25 cellular contexts compared by ENCODE assay signal in the genomic region with DNA sequence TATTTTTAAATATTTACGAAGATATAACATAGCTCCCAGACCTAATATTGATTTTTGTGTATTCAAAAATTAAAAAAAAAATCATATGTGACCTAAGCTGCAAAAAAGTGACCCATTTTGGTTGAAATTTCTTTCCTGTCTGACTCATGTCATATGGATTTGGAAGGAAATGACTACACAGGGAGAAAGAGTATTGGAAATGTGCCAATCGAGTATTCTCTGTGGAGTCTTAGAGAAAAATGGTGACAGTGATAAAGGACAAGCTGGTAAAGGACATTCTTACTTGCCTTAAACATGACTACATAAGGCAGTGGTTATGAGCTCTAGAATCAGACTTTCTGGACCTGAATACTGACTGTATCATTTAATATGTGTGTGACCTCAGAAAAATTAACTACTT.
DNase-seq lines count a peak whose midpoint lies in the region; ATAC-seq, FAIRE-seq and TF ChIP-seq lines count a peak whose summit lies in the region.
"Had no signal": no experiment of that assay in that cellular context is flagged by ENCODE, and none has a peak within 500 bp of the region (broad histone marks: within the 10 kb centered on the region; RNA-seq: fewer than 3 reads in every experiment).

No MANE protein-coding gene starts in this region.

- no peaks in the 10 kb centered on the region for H4K20me1 ChIP-seq in endothelial cell of umbilical vein (replicated peaks; ENCODE audit: control insufficient read depth, extremely low read depth, insufficient read depth, low read length)

- H3K27me3 ChIP-seq in RWPE2 (ENCODE audit: insufficient read depth, poor library complexity, severe bottlenecking) (no peaks in the 10 kb centered on the region), endothelial cell of umbilical vein (ENCODE audit: control insufficient read depth in 2 of 2, insufficient read depth in 2 of 2, low read length in 2 of 2) (no peaks in the 10 kb centered on the region), mesenchymal stem cell (ENCODE audit: control insufficient read depth in 1 of 2, insufficient read depth in 1 of 2, low read length in 2 of 2) (no peaks in the 10 kb centered on the region)
- H3K27me3 ChIP-seq: body of pancreas, gastrocnemius medialis had no signal

- no peaks in the 10 kb centered on the region for H3K9me3 ChIP-seq in RWPE2 (ENCODE audit: severe bottlenecking)
- no peaks in the 10 kb centered on the region for H3K9me3 ChIP-seq in endothelial cell of umbilical vein (replicated peaks; ENCODE audit: control insufficient read depth, insufficient read depth, low read length)
- peaks cover 5% of the 10 kb centered on the region for H3K9me3 ChIP-seq in mesenchymal stem cell (ENCODE audit: control insufficient read depth, low read length)
- H3K9me3 ChIP-seq: body of pancreas, gastrocnemius medialis, lower lobe of right lung had no signal

- POLR2A ChIA-PET in endothelial cell of umbilical vein (lab: Charles Lee) = no interaction called here

- no peak overlapping the region for H3K14ac ChIP-seq in mesenchymal stem cell (ENCODE audit: low read length in 2 of 2)

- TF ChIP-seq CTCF in RWPE2 (IDR thresholded peaks at IDR 0.05; ENCODE audit: poor library complexity, severe bottlenecking) (no peak), endothelial cell of umbilical vein (IDR thresholded peaks at IDR 0.05; ENCODE audit: extremely low read depth in 1 of 2, insufficient read depth in 1 of 2, low read depth in 1 of 2, low read length in 2 of 2) (no peak)

- H3K9ac ChIP-seq in endothelial cell of umbilical vein (replicated peaks; ENCODE audit: extremely low read depth, insufficient read depth, low read length) = peak overlapping the region; percentile 47
- no peak overlapping the region for H3K9ac ChIP-seq in mesenchymal stem cell (ENCODE audit: low read length)

- H3K4me2 ChIP-seq in endothelial cell of umbilical vein (ENCODE audit: insufficient read depth, low read length) = peak overlapping the region; percentile 85
- no peak overlapping the region for H3K4me2 ChIP-seq in mesenchymal stem cell (ENCODE audit: low read length, poor library complexity, severe bottlenecking)

- peak; percentile 82 for FAIRE-seq in endothelial cell of umbilical vein (lab: Jason Lieb, UNC)
- FAIRE-seq: HTR-8/SVneo, keratinocyte, small intestine had no signal

- H3K9me1 ChIP-seq in endothelial cell of umbilical vein (replicated peaks; ENCODE audit: control insufficient read depth, extremely low read depth, insufficient read depth, low read length) = no peaks in the 10 kb centered on the region

- no peaks in the 10 kb centered on the region for H3K79me2 ChIP-seq in endothelial cell of umbilical vein (ENCODE audit: control insufficient read depth, insufficient read depth, low read length)

- CTCF ChIA-PET in endothelial cell of umbilical vein (lab: Charles Lee) = interaction anchor here (0.7 to 2.0 kb wide), 3 partner anchors 15 to 21 kb away, joined by 3 to 15 read pairs (median 3); no protein-coding TSS in a partner anchor

- H3K36me3 ChIP-seq in RWPE2 (ENCODE audit: low read depth) = no peaks in the 10 kb centered on the region
- no peaks in the 10 kb centered on the region for H3K36me3 ChIP-seq in endothelial cell of umbilical vein (ENCODE audit: control insufficient read depth in 2 of 2, extremely low read depth in 1 of 2, insufficient read depth in 2 of 2, low read length in 2 of 2)
- H3K36me3 ChIP-seq in mesenchymal stem cell (ENCODE audit: control insufficient read depth in 1 of 2, insufficient read depth in 2 of 2, low read depth in 1 of 2, low read length in 2 of 2) = no peaks in the 10 kb centered on the region
- H3K36me3 ChIP-seq: gastrocnemius medialis, lower lobe of right lung, WERI-Rb-1 had no signal

- 69% methylated on average over 1 of the region's 2 CpGs for WGBS in mesenchymal stem cell

- H2AFZ ChIP-seq in endothelial cell of umbilical vein (ENCODE audit: low read depth, low read length) (peak overlapping the region; percentile 64), mesenchymal stem cell (ENCODE audit: low read depth, low read length) (no peak overlapping the region)

- no peak overlapping the region for H2AK5ac ChIP-seq in mesenchymal stem cell (ENCODE audit: low read length, severe bottlenecking)

- H3K4me3 ChIP-seq in RWPE2 (ENCODE audit: severe bottlenecking) (no peak overlapping the region), endothelial cell of umbilical vein (replicated peaks in 1 of 3; ENCODE audit: insufficient read depth in 1 of 3, low read depth in 1 of 3, low read length in 3 of 3) (no peak overlapping the region), mesenchymal stem cell (ENCODE audit: insufficient read depth in 1 of 2, low read depth in 1 of 2, low read length in 2 of 2) (no peak overlapping the region)
- H3K4me3 ChIP-seq: body of pancreas, gastrocnemius medialis, lower lobe of right lung had no signal

- intact Hi-C loops in endothelial cell of umbilical vein (cut with micrococcal nuclease) = loop anchor here (1.0 to 5.0 kb wide), 2 partner anchors 29 to 608 kb away; no protein-coding TSS in a partner anchor
- intact Hi-C loops in left ventricle myocardium superior (cut with micrococcal nuclease) = no loop called here

- BruUV-seq in endothelial cell of umbilical vein (replicated peaks; lab: Mats Ljungman, UMichigan) = no TSS peak

- H2BK5ac ChIP-seq in mesenchymal stem cell (ENCODE audit: low read depth, low read length, poor library complexity, severe bottlenecking) = no peak overlapping the region

- DNase-seq in HPDE6-E6E7 (ENCODE audit: extremely low spot score) (peak; percentile 6), RWPE2 (ENCODE audit: low spot score) (no peak), endothelial cell of umbilical vein (ENCODE audit: low read depth, low spot score) (peak; percentile 84), mesenchymal stem cell (peak; percentile 57), NCI-H510A treated with DMSO at 0.1 percent for 48 hours (lab: John Stamatoyannopoulos, UW) (no peak), NCI-H2196 (lab: John Stamatoyannopoulos, UW; ENCODE audit: unreplicated experiment) (no peak), NCI-H1092 (lab: John Stamatoyannopoulos, UW) (no peak), left ventricle myocardium superior (no peak)
- DNase-seq: activated CD4-positive, alpha-beta T cell treated with anti-CD3 and anti-CD28 coated beads, Interleukin-2, amount 10 ng/mL, durations not matched to agents 7 days and 5 days; activated naive CD8-positive, alpha-beta T cell treated with anti-CD3 and anti-CD28 coated beads for 36 hours; body of pancreas; CD8-positive, alpha-beta T cell; DMS153; gastrocnemius medialis; lower lobe of right lung; NCI-H187; NCI-H226; nucleus accumbens; small intestine; stimulated activated CD4-positive, alpha-beta T cell treated with anti-CD3 and anti-CD28 coated beads, Interleukin-2, amount 100 ng/mL, for 48 hours; stimulated activated naive CD4-positive, alpha-beta T cell; WERI-Rb-1 had no signal

- H3K18ac ChIP-seq in mesenchymal stem cell (ENCODE audit: low read depth in 1 of 2, low read length in 2 of 2) = no peak overlapping the region

- no peak overlapping the region for H2BK12ac ChIP-seq in mesenchymal stem cell (ENCODE audit: low read length in 2 of 2)

- H2BK120ac ChIP-seq in mesenchymal stem cell (ENCODE audit: low read depth, low read length) = no peak overlapping the region

- no peaks in the 10 kb centered on the region for H3K79me1 ChIP-seq in mesenchymal stem cell (replicated peaks; ENCODE audit: low read length, poor library complexity, severe bottlenecking)

- no peak overlapping the region for H4K8ac ChIP-seq in mesenchymal stem cell (ENCODE audit: low read length)

- TF ChIP-seq POLR2A in endothelial cell of umbilical vein (IDR thresholded peaks at IDR 0.05; ENCODE audit: low read depth, low read length) = no peak

- dilution Hi-C loops in endothelial cell of umbilical vein (cut with MboI; ENCODE audit: extremely low pct_ligation_motif_present, low sequenced_read_pairs) = no loop called here

- peak; percentile 25; the same call in 1 of the 3 replicates for ATAC-seq in RWPE2 (ENCODE audit: low read depth)
- ATAC-seq in left ventricle myocardium superior = no peak
- ATAC-seq: body of pancreas; CD8-positive, alpha-beta T cell; gastrocnemius medialis; lower lobe of right lung had no signal

- no peak overlapping the region for H4K91ac ChIP-seq in mesenchymal stem cell (ENCODE audit: low read length)

- H3K23ac ChIP-seq in mesenchymal stem cell (ENCODE audit: low read length in 2 of 2) = no peak overlapping the region

- H3K27ac ChIP-seq in RWPE2 (ENCODE audit: poor library complexity, severe bottlenecking) (peak overlapping the region; percentile 36), endothelial cell of umbilical vein (ENCODE audit: insufficient read depth, low read depth, low read length) (peak overlapping the region; percentile 77), mesenchymal stem cell (ENCODE audit: low read length, poor library complexity, severe bottlenecking) (no peak overlapping the region)
- H3K27ac ChIP-seq: body of pancreas, epithelial cell of prostate, gastrocnemius medialis, lower lobe of right lung, WERI-Rb-1 had no signal

- peaks cover 13% of the 10 kb centered on the region for H3K4me1 ChIP-seq in RWPE2 (ENCODE audit: insufficient read depth, poor library complexity, severe bottlenecking)
- H3K4me1 ChIP-seq in endothelial cell of umbilical vein (ENCODE audit: control insufficient read depth, extremely low read depth, insufficient read depth, low read length) = peaks cover 16% of the 10 kb centered on the region
- no peaks in the 10 kb centered on the region for H3K4me1 ChIP-seq in mesenchymal stem cell (ENCODE audit: control insufficient read depth, insufficient read depth, low read depth, low read length)
- H3K4me1 ChIP-seq: body of pancreas, gastrocnemius medialis, lower lobe of right lung had no signal

- no peak overlapping the region for H3K4ac ChIP-seq in mesenchymal stem cell (ENCODE audit: low read depth in 1 of 2, low read length in 2 of 2)

- no peak overlapping the region for H2BK15ac ChIP-seq in mesenchymal stem cell (ENCODE audit: low read depth, poor library complexity, severe bottlenecking)

TF ChIP-seq in endothelial cell of umbilical vein, 7 proteins besides CTCF, POLR2A, EP300 and RAD21:
- TF ChIP-seq JUN (IDR thresholded peaks at IDR 0.05; ENCODE audit: borderline replicate concordance, insufficient read depth, insufficient read length, low read depth) (peak; percentile 86), POLR2AphosphoS5 (IDR thresholded peaks at IDR 0.05; ENCODE audit: insufficient read depth, low read depth, low read length) (peak; percentile 61), FOS (IDR thresholded peaks at IDR 0.05; ENCODE audit: borderline replicate concordance, insufficient read depth, low read length) (peak; percentile 73)
- TF ChIP-seq, protein P1, sequence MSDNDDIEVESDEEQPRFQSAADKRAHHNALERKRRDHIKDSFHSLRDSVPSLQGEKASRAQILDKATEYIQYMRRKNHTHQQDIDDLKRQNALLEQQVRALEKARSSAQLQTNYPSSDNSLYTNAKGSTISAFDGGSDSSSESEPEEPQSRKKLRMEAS (IDR thresholded peaks at IDR 0.05; ENCODE audit: insufficient read depth, insufficient read length) = no peak

Comparison
In these comparisons a context has a peak if more than half of its experiments do, and no peak if none do; other contexts are left out.
1. DNase-seq: peak in HPDE6-E6E7 (single experiment), endothelial cell of umbilical vein (single experiment) and mesenchymal stem cell (single experiment); none in RWPE2 (single experiment), NCI-H510A treated with DMSO at 0.1 percent for 48 hours (single experiment), NCI-H2196 (single experiment), NCI-H1092 (single experiment) and left ventricle myocardium superior (single experiment).